In genomic region chr10:3154661-3155060, GRCh38 we compare ENCODE assay signal across 24 cellular contexts. TPM values are rescaled to one million over a fixed set of nuclear protein-coding genes. Genes with fewer than 3 reads are reported as not detected.
DNase-seq lines count a peak whose midpoint lies in the region; ATAC-seq and TF ChIP-seq lines count a peak whose summit lies in the region.
"Had no signal": no experiment of that assay in that cellular context is flagged by ENCODE, and none has a peak within 500 bp of the region (broad histone marks: within the 10 kb centered on the region; RNA-seq: fewer than 3 reads in every experiment).

No MANE protein-coding gene starts in this region.

- ATAC-seq in central memory CD8-positive, alpha-beta T cell (replicated peaks; ENCODE audit: extremely low read depth, poor library complexity, severe bottlenecking): no peak
- no peak for ATAC-seq in upper lobe of right lung
- ATAC-seq in sciatic nerve: no peak
- ATAC-seq: A549 had no signal

- H3K9me3 ChIP-seq in upper lobe of right lung: no peaks in the 10 kb centered on the region
- H3K9me3 ChIP-seq: A549; BE2C; BLaER1 treated with 17β-estradiol and CSF1 and Interleukin-3, amounts not matched to agents 10 nM and 100 nM; HAP-1 had no signal

- no peak overlapping the region for H3K4me3 ChIP-seq in upper lobe of right lung
- H3K4me3 ChIP-seq: A549; BLaER1 treated with 17β-estradiol and CSF1 and Interleukin-3, amounts not matched to agents 10 nM and 100 nM; HAP-1 had no signal

- peak overlapping the region; percentile 0 for H3K27ac Mint-ChIP-seq in activated naive CD4-positive, alpha-beta T cell treated with anti-CD3 and anti-CD28 coated beads, Interleukin-2, amount 50 U/mL, for 24 hours
- H3K27ac Mint-ChIP-seq in central memory CD8-positive, alpha-beta T cell (ENCODE audit: low read depth): peak overlapping the region; percentile 65
- peak overlapping the region; percentile 28 for H3K27ac Mint-ChIP-seq in nephron progenitor cell
- H3K27ac Mint-ChIP-seq: CD4-positive, alpha-beta T cell; HFFc6 had no signal

- TF ChIP-seq CTCF in nephron progenitor cell (IDR thresholded peaks at IDR 0.05): no peak
- no peak for TF ChIP-seq CTCF in upper lobe of right lung (IDR thresholded peaks at IDR 0.05)

- peaks cover 33% of the 10 kb centered on the region for H3K36me3 Mint-ChIP-seq in activated naive CD4-positive, alpha-beta T cell treated with anti-CD3 and anti-CD28 coated beads, Interleukin-2, amount 50 U/mL, for 24 hours
- H3K36me3 Mint-ChIP-seq in central memory CD8-positive, alpha-beta T cell (ENCODE audit: insufficient read depth): peaks cover 57% of the 10 kb centered on the region
- peaks cover 86% of the 10 kb centered on the region for H3K36me3 Mint-ChIP-seq in nephron progenitor cell (ENCODE audit: low read depth)

- no peak overlapping the region for H3K4me3 Mint-ChIP-seq in activated naive CD4-positive, alpha-beta T cell treated with anti-CD3 and anti-CD28 coated beads, Interleukin-2, amount 50 U/mL, for 24 hours
- no peak overlapping the region for H3K4me3 Mint-ChIP-seq in central memory CD8-positive, alpha-beta T cell
- H3K4me3 Mint-ChIP-seq in nephron progenitor cell: peak overlapping the region; percentile 51
- H3K4me3 Mint-ChIP-seq: CD14-positive monocyte; CD4-positive, alpha-beta T cell; HFFc6 had no signal

- no peaks in the 10 kb centered on the region for H3K4me1 Mint-ChIP-seq in activated naive CD4-positive, alpha-beta T cell treated with anti-CD3 and anti-CD28 coated beads, Interleukin-2, amount 50 U/mL, for 24 hours
- peaks cover 6% of the 10 kb centered on the region for H3K4me1 Mint-ChIP-seq in central memory CD8-positive, alpha-beta T cell
- peaks cover 50% of the 10 kb centered on the region for H3K4me1 Mint-ChIP-seq in nephron progenitor cell
- H3K4me1 Mint-ChIP-seq: CD14-positive monocyte had no signal

- H3K9me3 Mint-ChIP-seq in activated naive CD4-positive, alpha-beta T cell treated with anti-CD3 and anti-CD28 coated beads, Interleukin-2, amount 50 U/mL, for 24 hours: no peaks in the 10 kb centered on the region
- no peaks in the 10 kb centered on the region for H3K9me3 Mint-ChIP-seq in central memory CD8-positive, alpha-beta T cell
- H3K9me3 Mint-ChIP-seq in nephron progenitor cell: no peaks in the 10 kb centered on the region
- H3K9me3 Mint-ChIP-seq: CD14-positive monocyte; CD4-positive, alpha-beta T cell; HFFc6 had no signal

- no peak overlapping the region for H3K27ac ChIP-seq in upper lobe of right lung
- H3K27ac ChIP-seq: A549; BLaER1 treated with 17β-estradiol and CSF1 and Interleukin-3, amounts not matched to agents 10 nM and 100 nM had no signal

- H3K4me1 ChIP-seq in upper lobe of right lung: no peaks in the 10 kb centered on the region
- H3K4me1 ChIP-seq: A549; BE2C; BLaER1 treated with 17β-estradiol and CSF1 and Interleukin-3, amounts not matched to agents 10 nM and 100 nM; HAP-1 had no signal

- no peaks in the 10 kb centered on the region for H3K27me3 ChIP-seq in upper lobe of right lung
- H3K27me3 ChIP-seq: BE2C; BLaER1 treated with 17β-estradiol and CSF1 and Interleukin-3, amounts not matched to agents 10 nM and 100 nM had no signal

- H3K36me3 ChIP-seq in upper lobe of right lung: peaks cover 99% of the 10 kb centered on the region

- H3K27me3 Mint-ChIP-seq in activated naive CD4-positive, alpha-beta T cell treated with anti-CD3 and anti-CD28 coated beads, Interleukin-2, amount 50 U/mL, for 24 hours: no peaks in the 10 kb centered on the region
- no peaks in the 10 kb centered on the region for H3K27me3 Mint-ChIP-seq in central memory CD8-positive, alpha-beta T cell
- peaks cover 5% of the 10 kb centered on the region for H3K27me3 Mint-ChIP-seq in nephron progenitor cell (ENCODE audit: low read depth, poor library complexity)
- H3K27me3 Mint-ChIP-seq: CD4-positive, alpha-beta T cell had no signal

- intact Hi-C loops in upper lobe of right lung (cut with DNase I) (no loop called here), sciatic nerve (cut with DNase I) (no loop called here)

- no peak for DNase-seq in activated naive CD4-positive, alpha-beta T cell treated with Interleukin-2 at 50 U/mL for 16 hours
- no peak for DNase-seq in central memory CD8-positive, alpha-beta T cell (ENCODE audit: low spot score in 2 of 2)
- DNase-seq in nephron progenitor cell (no peak), upper lobe of right lung (peak; percentile 32), dedifferentiated amniotic fluid mesenchymal stem cell (ENCODE audit: extremely low spot score) (no peak), sciatic nerve (ENCODE audit: low spot score) (no peak), anterior cingulate cortex (lab: John Stamatoyannopoulos, UW) (no peak)
- DNase-seq: 8988T; ACHN; AML-193; BE2C; Calu3; CD4-positive, alpha-beta T cell; COR-L47; DMS53; DMS79 treated with DMSO at 0.1 percent for 48 hours; GF-D8; GOT3; HFFc6 had no signal

RNA-seq across cellular contexts. Expression of gene PITRM1, which starts 17.9 kb away (rescaled TPM):
- total RNA-seq in upper lobe of right lung (65.0 TPM), sciatic nerve (85.7 TPM)

Comparison
In these comparisons a context has a peak if more than half of its experiments do, and no peak if none do; other contexts are left out.
1. H3K27ac Mint-ChIP-seq: peak in every context shown above with its lines; median percentile 65 in central memory CD8-positive, alpha-beta T cell; 28 in nephron progenitor cell; 0 in activated naive CD4-positive, alpha-beta T cell treated with anti-CD3 and anti-CD28 coated beads, Interleukin-2, amount 50 U/mL, for 24 hours.